In genomic region chrX:47232197-47232802, GRCh38 we compare ENCODE assay signal across 8 cellular contexts. TPM values are rescaled to one million over a fixed set of nuclear protein-coding genes. Genes with fewer than 3 reads are reported as not detected.
DNase-seq lines count a peak whose midpoint lies in the region; ATAC-seq and TF ChIP-seq lines count a peak whose summit lies in the region.

No MANE protein-coding gene starts in this region.

- TF ChIP-seq POLR2A in gastroesophageal sphincter (IDR thresholded peaks at IDR 0.05): no peak

- peaks cover 0 to 30% (median 0%) of the 10 kb centered on the region in 3 donors for H3K4me1 ChIP-seq in gastroesophageal sphincter
- peaks cover 18% of the 10 kb centered on the region for H3K4me1 ChIP-seq in skeletal muscle satellite cell (ENCODE audit: control insufficient read depth, insufficient read depth, low read length)

- H2AFZ ChIP-seq in SU-DHL-6 (ENCODE audit: low read depth, low read length, severe bottlenecking): no peak overlapping the region

- 75% methylated on average over 5 of the region's 8 CpGs; no CpG with 5 or more reads in 1 of the 2 donors for WGBS in gastroesophageal sphincter (ENCODE audit: low coverage in 1 of 2), 2 donors

- H3K27me3 ChIP-seq in H7 (ENCODE audit: control insufficient read depth, insufficient read depth, low read length): no peaks in the 10 kb centered on the region
- H3K27me3 ChIP-seq in SU-DHL-6 (ENCODE audit: low read length): no peaks in the 10 kb centered on the region
- H3K27me3 ChIP-seq in gastroesophageal sphincter: no peaks in the 10 kb centered on the region
- peaks cover 5% of the 10 kb centered on the region for H3K27me3 ChIP-seq in skeletal muscle satellite cell (ENCODE audit: control insufficient read depth, insufficient read depth, low read length)

- H3K4me2 ChIP-seq in SU-DHL-6 (ENCODE audit: low read depth, low read length, poor library complexity, severe bottlenecking): peak overlapping the region; percentile 59
- peak overlapping the region; percentile 94 for H3K4me2 ChIP-seq in skeletal muscle satellite cell (ENCODE audit: low read length)

- H3K9ac ChIP-seq in SU-DHL-6 (ENCODE audit: low read length) (peak overlapping the region; percentile 73), skeletal muscle satellite cell (ENCODE audit: low read depth, low read length) (peak overlapping the region; percentile 98)

- no peak for TF ChIP-seq EP300 in gastroesophageal sphincter (IDR thresholded peaks at IDR 0.05)

- no peak for TF ChIP-seq CTCF in SU-DHL-6 (IDR thresholded peaks at IDR 0.05; ENCODE audit: insufficient read depth, low read length, poor library complexity, severe bottlenecking)
- TF ChIP-seq CTCF in gastroesophageal sphincter (IDR thresholded peaks at IDR 0.05): no peak

- H3K36me3 ChIP-seq in H7 (replicated peaks; ENCODE audit: control insufficient read depth, insufficient read depth, low read length) (peaks cover 6% of the 10 kb centered on the region), SU-DHL-6 (ENCODE audit: low read length) (no peaks in the 10 kb centered on the region), gastroesophageal sphincter (peaks cover 0 to 28% of the 10 kb centered on the region in 2 donors), skeletal muscle satellite cell (ENCODE audit: insufficient read depth, low read length) (peaks cover 19% of the 10 kb centered on the region)

- no peaks in the 10 kb centered on the region for H3K9me2 ChIP-seq in SU-DHL-6 (replicated peaks; ENCODE audit: insufficient read depth, low read length)

- DNase-seq in H7 (no peak), ecto neural progenitor cell (ENCODE audit: low spot score) (no peak), germinal center (ENCODE audit: low spot score) (no peak)

- ATAC-seq in gastroesophageal sphincter: no peak
- ATAC-seq in GM21723 (IDR thresholded peaks at IDR 0.05; ENCODE audit: unreplicated experiment): no peak
- no peak for ATAC-seq in HG03521 (IDR thresholded peaks at IDR 0.05; ENCODE audit: unreplicated experiment)

- H3F3A ChIP-seq in SU-DHL-6 (ENCODE audit: insufficient read depth): peaks cover 19% of the 10 kb centered on the region

- H4K20me1 ChIP-seq in SU-DHL-6 (ENCODE audit: low read depth, low read length): no peaks in the 10 kb centered on the region

- H3K79me2 ChIP-seq in SU-DHL-6 (ENCODE audit: insufficient read depth, low read length): peaks cover 35% of the 10 kb centered on the region

- peak overlapping the region; percentile 94 for H3K4me3 ChIP-seq in H7 (ENCODE audit: insufficient read depth, low read depth, low read length)
- H3K4me3 ChIP-seq in SU-DHL-6 (ENCODE audit: insufficient read depth, low read length, poor library complexity, severe bottlenecking): peak overlapping the region; percentile 84
- H3K4me3 ChIP-seq in gastroesophageal sphincter: peak overlapping the region; percentile 73 to 91
- H3K4me3 ChIP-seq in skeletal muscle satellite cell (ENCODE audit: low read length): peak overlapping the region; percentile 87

- no peaks in the 10 kb centered on the region for H3K9me3 ChIP-seq in SU-DHL-6 (ENCODE audit: insufficient read depth, low read length)
- no peaks in the 10 kb centered on the region for H3K9me3 ChIP-seq in gastroesophageal sphincter
- H3K9me3 ChIP-seq in skeletal muscle satellite cell (replicated peaks; ENCODE audit: low read length): no peaks in the 10 kb centered on the region

- H3K27ac ChIP-seq in SU-DHL-6 (ENCODE audit: low read depth, low read length): peak overlapping the region; percentile 88
- H3K27ac ChIP-seq in gastroesophageal sphincter: peak overlapping the region; percentile 89 to 99 (median 96)

RNA-seq across cellular contexts. Expression of gene USP11, which starts 0.5 kb away (rescaled TPM):
- 97.8 and 105 TPM in 2 replicates for total RNA-seq in H7 (2014; rRNA removed; shearing (Covaris generic))
- total RNA-seq in gastroesophageal sphincter: 10 to 100 TPM; 26.9 to 64.6 (median 40.7) TPM
- total RNA-seq in skeletal muscle satellite cell (2012; rRNA removed): 21.3 and 32.8 TPM in 2 replicates

RNA-seq across cellular contexts. Expression of gene CDK16, which starts 13.8 kb away (rescaled TPM):
- total RNA-seq in H7 (2014; rRNA removed; shearing (Covaris generic)): 227 and 270 TPM in 2 replicates
- total RNA-seq in gastroesophageal sphincter: 10 to 100 TPM; 45.8 to 76.1 (median 55.6) TPM
- 88.2 and 93.7 TPM in 2 replicates for total RNA-seq in skeletal muscle satellite cell (2012; rRNA removed)

RNA-seq across cellular contexts. Expression of gene UBA1, which starts 38.7 kb away (rescaled TPM):
- total RNA-seq in H7 (2014; rRNA removed; shearing (Covaris generic)): 427 and 477 TPM in 2 replicates
- total RNA-seq in gastroesophageal sphincter: 100 to 1,000 TPM; 108 to 211 (median 123) TPM
- total RNA-seq in skeletal muscle satellite cell (2012; rRNA removed): 176 and 202 TPM in 2 replicates
